ENCODE assay signal across 1 cellular context in genomic region chr5:149404746-149405549, GRCh38.
TF ChIP-seq lines count a peak whose summit lies in the region.

No MANE protein-coding gene starts in this region.

TF ChIP-seq in IMR-90, 13 proteins besides CTCF, POLR2A, EP300 and RAD21 (continued from another document):
- TF ChIP-seq MAZ (IDR thresholded peaks at IDR 0.05; ENCODE audit: borderline replicate concordance, low read depth, low read length): peak; percentile 43; the same call in 1 of the 2 replicates
